9 cellular contexts compared by ENCODE assay signal in the genomic region with DNA sequence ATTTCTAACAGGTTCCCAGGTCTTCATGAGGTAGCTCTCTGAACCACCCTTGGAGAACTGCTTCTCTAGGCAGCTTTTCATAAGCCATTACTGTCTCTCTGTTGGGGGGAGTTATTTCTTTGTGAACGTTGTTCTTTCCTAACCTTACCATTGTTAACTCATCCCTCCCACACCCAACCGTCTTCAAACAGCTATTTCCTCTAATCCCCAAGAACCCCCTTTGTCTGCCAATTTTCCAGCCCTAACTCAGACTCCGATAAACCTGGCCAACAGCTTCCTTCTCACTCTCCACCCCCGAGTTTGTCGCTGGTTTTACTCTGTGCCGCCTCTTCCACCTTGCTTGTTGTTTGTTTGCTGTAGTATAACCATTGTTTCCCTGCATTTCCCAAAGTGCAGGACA.
"Had no signal": no experiment of that assay in that cellular context is flagged by ENCODE, and none has a peak within 500 bp of the region (broad histone marks: within the 10 kb centered on the region; RNA-seq: fewer than 3 reads in every experiment).

No MANE protein-coding gene starts in this region.

- ATAC-seq: activated T-cell treated with anti-CD3 and anti-CD28 coated beads, Interleukin-2, amount 50 U/mL, for 4 hours; natural killer cell treated with Interleukin-12 subunit alpha and Interleukin-12 subunit beta and Interleukin-15 and Interleukin-18, amount 100 ng/mL, for 72 hours had no signal

- H3K4me3 ChIP-seq: adrenal gland had no signal

- H3K36me3 Mint-ChIP-seq: activated CD4-positive, alpha-beta memory T cell treated with anti-CD3 and anti-CD28 coated beads for 36 hours; natural killer cell treated with Interleukin-12 subunit alpha and Interleukin-12 subunit beta and Interleukin-15 and Interleukin-18, amount 100 ng/mL, for 72 hours had no signal

- H3K27ac Mint-ChIP-seq: activated CD4-positive, alpha-beta memory T cell treated with anti-CD3 and anti-CD28 coated beads for 36 hours; natural killer cell treated with Interleukin-12 subunit alpha and Interleukin-12 subunit beta and Interleukin-15 and Interleukin-18, amount 100 ng/mL, for 72 hours; T-helper 2 cell treated with Interferon-gamma antibody and Interleukin-4, amounts not matched to agents 5 μg/mL and 100 μg/mL, for 36 hours had no signal

- H3K27ac ChIP-seq: adrenal gland had no signal

- H3K4me3 Mint-ChIP-seq: activated CD4-positive, alpha-beta memory T cell treated with anti-CD3 and anti-CD28 coated beads for 36 hours; activated T-cell treated with anti-CD3 and anti-CD28 coated beads, Interleukin-2, amount 50 U/mL, for 4 hours; natural killer cell treated with Interleukin-12 subunit alpha and Interleukin-12 subunit beta and Interleukin-15 and Interleukin-18, amount 100 ng/mL, for 72 hours; T-helper 2 cell treated with Interferon-gamma antibody and Interleukin-4, amounts not matched to agents 5 μg/mL and 100 μg/mL, for 36 hours had no signal

- H3K9me3 Mint-ChIP-seq: activated CD4-positive, alpha-beta memory T cell treated with anti-CD3 and anti-CD28 coated beads for 36 hours; activated T-cell treated with anti-CD3 and anti-CD28 coated beads, Interleukin-2, amount 50 U/mL, for 4 hours; natural killer cell treated with Interleukin-12 subunit alpha and Interleukin-12 subunit beta and Interleukin-15 and Interleukin-18, amount 100 ng/mL, for 72 hours; T-helper 2 cell treated with Interferon-gamma antibody and Interleukin-4, amounts not matched to agents 5 μg/mL and 100 μg/mL, for 36 hours had no signal

- DNase-seq: activated CD4-positive, alpha-beta memory T cell treated with anti-CD3 and anti-CD28 coated beads for 36 hours; activated CD4-positive, alpha-beta T cell treated with anti-CD3 and anti-CD28 coated beads for 1 hour; activated effector memory CD4-positive, alpha-beta T cell treated with Interleukin-2 at 50 U/mL for 16 hours; activated naive CD4-positive, alpha-beta T cell treated with anti-CD3 and anti-CD28 coated beads, Interleukin-2, amount 50 U/mL, for 16 hours; activated T-cell treated with anti-CD3 and anti-CD28 coated beads, Interleukin-2, amount 50 U/mL, for 4 hours; adrenal gland; stimulated activated CD4-positive, alpha-beta T cell treated with anti-CD3 and anti-CD28 coated beads, Interleukin-1b, Interleukin-23, amount 100 ng/mL, for 48 hours had no signal

- H3K27me3 ChIP-seq: adrenal gland had no signal

- H3K36me3 ChIP-seq: adrenal gland had no signal

- H3K9me3 ChIP-seq: adrenal gland had no signal
